In genomic region chr19:37304190-37304883, GRCh38 we compare ENCODE assay signal across 10 cellular contexts.
DNase-seq lines count a peak whose midpoint lies in the region; TF ChIP-seq lines count a peak whose summit lies in the region.
"Had no signal": no experiment of that assay in that cellular context is flagged by ENCODE, and none has a peak within 500 bp of the region (broad histone marks: within the 10 kb centered on the region; RNA-seq: fewer than 3 reads in every experiment).

No MANE protein-coding gene starts in this region.

- H3K27ac Mint-ChIP-seq in activated T-helper 1 cell treated with anti-CD3 and anti-CD28 coated beads, Interleukin-12 subunit alpha, Interleukin-12 subunit beta, Interleukin-2, Interleukin-4 antibody, amounts not matched to agents 30 ng/mL and 10 ng/mL and 1 ng/mL, durations not matched to agents 14 hours and 24 hours and 36 hours: no peak overlapping the region
- H3K27ac Mint-ChIP-seq: activated naive CD4-positive, alpha-beta T cell treated with anti-CD3 and anti-CD28 coated beads for 36 hours had no signal

- 61% methylated on average over 44 of the region's 44 CpGs for WGBS in ectodermal cell, 2 experiments

- H3K9me3 ChIP-seq in ectodermal cell (ENCODE audit: control insufficient read depth, low read length): peaks cover 6% of the 10 kb centered on the region
- H3K9me3 ChIP-seq in tibial artery: peaks cover 0 to 9% (median 4%) of the 10 kb centered on the region in 3 donors

- peak; percentile 52 for DNase-seq in activated CD8-positive, alpha-beta memory T cell treated with anti-CD3 and anti-CD28 coated beads for 24 hours
- no peak for DNase-seq in activated CD8-positive, alpha-beta memory T cell treated with anti-CD3 and anti-CD28 coated beads, Interleukin-2, amount 50 U/mL, for 4 hours
- DNase-seq in mesenteric fat pad (ENCODE audit: low spot score) (peak; percentile 89), tibial artery (no peak), NCI-H2029 treated with DMSO at 0.1 percent for 48 hours (lab: John Stamatoyannopoulos, UW) (no peak), NCI-H748 treated with DMSO at 0.1 percent for 48 hours (lab: John Stamatoyannopoulos, UW) (no peak)
- no peak for DNase-seq in activated T-helper 1 cell treated with anti-CD3 and anti-CD28 coated beads, Interleukin-12 subunit alpha, Interleukin-12 subunit beta, Interleukin-2, Interleukin-4 antibody, amounts not matched to agents 30 ng/mL and 10 ng/mL and 1 ng/mL, durations not matched to agents 14 hours and 24 hours and 36 hours (ENCODE audit: low spot score)
- DNase-seq: activated naive CD4-positive, alpha-beta T cell treated with anti-CD3 and anti-CD28 coated beads for 36 hours; AML-193 had no signal

- H3K4me3 Mint-ChIP-seq in activated T-helper 1 cell treated with anti-CD3 and anti-CD28 coated beads, Interleukin-12 subunit alpha, Interleukin-12 subunit beta, Interleukin-2, Interleukin-4 antibody, amounts not matched to agents 30 ng/mL and 10 ng/mL and 1 ng/mL, durations not matched to agents 14 hours and 24 hours and 36 hours: no peak overlapping the region
- H3K4me3 Mint-ChIP-seq: activated naive CD4-positive, alpha-beta T cell treated with anti-CD3 and anti-CD28 coated beads for 36 hours had no signal

- TF ChIP-seq CTCF in tibial artery (IDR thresholded peaks at IDR 0.05): no peak

- H3K27me3 ChIP-seq in ectodermal cell (ENCODE audit: control insufficient read depth, insufficient read depth, low read length, poor library complexity, severe bottlenecking) (no peaks in the 10 kb centered on the region), tibial artery (no peaks in the 10 kb centered on the region)

- peak overlapping the region; percentile 33 for H3K4me3 ChIP-seq in ectodermal cell (ENCODE audit: insufficient read depth, low read depth, low read length)
- peak overlapping the region; percentile 43 for H3K4me3 ChIP-seq in tibial artery

- no peaks in the 10 kb centered on the region for H3K4me1 Mint-ChIP-seq in activated T-helper 1 cell treated with anti-CD3 and anti-CD28 coated beads, Interleukin-12 subunit alpha, Interleukin-12 subunit beta, Interleukin-2, Interleukin-4 antibody, amounts not matched to agents 30 ng/mL and 10 ng/mL and 1 ng/mL, durations not matched to agents 14 hours and 24 hours and 36 hours (ENCODE audit: low read depth)

- H3K27ac ChIP-seq in ectodermal cell (ENCODE audit: insufficient read depth, low read depth, low read length, poor library complexity, severe bottlenecking): no peak overlapping the region
- H3K27ac ChIP-seq in tibial artery: no peak overlapping the region

- H3K36me3 ChIP-seq in ectodermal cell (ENCODE audit: control insufficient read depth, insufficient read depth, low read length) (no peaks in the 10 kb centered on the region), tibial artery (no peaks in the 10 kb centered on the region)

- peaks cover 41% of the 10 kb centered on the region for H3K9me3 Mint-ChIP-seq in activated T-helper 1 cell treated with anti-CD3 and anti-CD28 coated beads, Interleukin-12 subunit alpha, Interleukin-12 subunit beta, Interleukin-2, Interleukin-4 antibody, amounts not matched to agents 30 ng/mL and 10 ng/mL and 1 ng/mL, durations not matched to agents 14 hours and 24 hours and 36 hours

- H3K27me3 Mint-ChIP-seq in activated T-helper 1 cell treated with anti-CD3 and anti-CD28 coated beads, Interleukin-12 subunit alpha, Interleukin-12 subunit beta, Interleukin-2, Interleukin-4 antibody, amounts not matched to agents 30 ng/mL and 10 ng/mL and 1 ng/mL, durations not matched to agents 14 hours and 24 hours and 36 hours (ENCODE audit: insufficient read depth): no peaks in the 10 kb centered on the region

- H3K4me1 ChIP-seq in ectodermal cell (ENCODE audit: control insufficient read depth, insufficient read depth, low read length): no peaks in the 10 kb centered on the region
- H3K4me1 ChIP-seq in tibial artery: no peaks in the 10 kb centered on the region

- no peaks in the 10 kb centered on the region for H3K36me3 Mint-ChIP-seq in activated T-helper 1 cell treated with anti-CD3 and anti-CD28 coated beads, Interleukin-12 subunit alpha, Interleukin-12 subunit beta, Interleukin-2, Interleukin-4 antibody, amounts not matched to agents 30 ng/mL and 10 ng/mL and 1 ng/mL, durations not matched to agents 14 hours and 24 hours and 36 hours (ENCODE audit: low read depth)

- intact Hi-C loops in tibial artery (cut with DNase I; ENCODE audit: low total_unique reads): no loop called here
- intact Hi-C loops in activated T-helper 1 cell treated with anti-CD3 and anti-CD28 coated beads, Interleukin-12 subunit alpha, Interleukin-12 subunit beta, Interleukin-2, Interleukin-4 antibody, amounts not matched to agents 30 ng/mL and 10 ng/mL and 1 ng/mL, durations not matched to agents 14 hours and 24 hours and 36 hours (cut with micrococcal nuclease): no loop called here

Comparison
In these comparisons a context has a peak if more than half of its experiments do, and no peak if none do; other contexts are left out.
1. DNase-seq: peak in activated CD8-positive, alpha-beta memory T cell treated with anti-CD3 and anti-CD28 coated beads for 24 hours (single experiment) and mesenteric fat pad (single experiment); none in activated CD8-positive, alpha-beta memory T cell treated with anti-CD3 and anti-CD28 coated beads, Interleukin-2, amount 50 U/mL, for 4 hours (single experiment), tibial artery (0 of 2), NCI-H2029 treated with DMSO at 0.1 percent for 48 hours (single experiment), NCI-H748 treated with DMSO at 0.1 percent for 48 hours (single experiment) and activated T-helper 1 cell treated with anti-CD3 and anti-CD28 coated beads, Interleukin-12 subunit alpha, Interleukin-12 subunit beta, Interleukin-2, Interleukin-4 antibody, amounts not matched to agents 30 ng/mL and 10 ng/mL and 1 ng/mL, durations not matched to agents 14 hours and 24 hours and 36 hours (single experiment).